1 cellular context compared by ENCODE assay signal in the genomic region with DNA sequence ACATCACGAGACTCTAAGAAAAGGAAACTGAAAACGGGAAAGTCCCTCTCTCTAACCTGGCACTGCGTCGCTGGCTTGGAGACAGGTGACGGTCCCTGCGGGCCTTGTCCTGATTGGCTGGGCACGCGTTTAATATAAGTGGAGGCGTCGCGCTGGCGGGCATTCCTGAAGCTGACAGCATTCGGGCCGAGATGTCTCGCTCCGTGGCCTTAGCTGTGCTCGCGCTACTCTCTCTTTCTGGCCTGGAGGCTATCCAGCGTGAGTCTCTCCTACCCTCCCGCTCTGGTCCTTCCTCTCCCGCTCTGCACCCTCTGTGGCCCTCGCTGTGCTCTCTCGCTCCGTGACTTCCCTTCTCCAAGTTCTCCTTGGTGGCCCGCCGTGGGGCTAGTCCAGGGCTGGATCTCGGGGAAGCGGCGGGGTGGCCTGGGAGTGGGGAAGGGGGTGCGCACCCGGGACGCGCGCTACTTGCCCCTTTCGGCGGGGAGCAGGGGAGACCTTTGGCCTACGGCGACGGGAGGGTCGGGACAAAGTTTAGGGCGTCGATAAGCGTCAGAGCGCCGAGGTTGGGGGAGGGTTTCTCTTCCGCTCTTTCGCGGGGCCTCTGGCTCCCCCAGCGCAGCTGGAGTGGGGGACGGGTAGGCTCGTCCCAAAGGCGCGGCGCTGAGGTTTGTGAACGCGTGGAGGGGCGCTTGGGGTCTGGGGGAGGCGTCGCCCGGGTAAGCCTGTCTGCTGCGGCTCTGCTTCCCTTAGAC.
TF ChIP-seq lines count a peak whose summit lies in the region.

TSS of gene B2M (plus strand) at position 162 of the 752 bp plus-strand sequence. CDS start at position 192, 30 bp downstream.

TF ChIP-seq in K562, 482 proteins besides CTCF, POLR2A, EP300 and RAD21 (continued from another document and continues in another):
- TF ChIP-seq, protein P1, sequence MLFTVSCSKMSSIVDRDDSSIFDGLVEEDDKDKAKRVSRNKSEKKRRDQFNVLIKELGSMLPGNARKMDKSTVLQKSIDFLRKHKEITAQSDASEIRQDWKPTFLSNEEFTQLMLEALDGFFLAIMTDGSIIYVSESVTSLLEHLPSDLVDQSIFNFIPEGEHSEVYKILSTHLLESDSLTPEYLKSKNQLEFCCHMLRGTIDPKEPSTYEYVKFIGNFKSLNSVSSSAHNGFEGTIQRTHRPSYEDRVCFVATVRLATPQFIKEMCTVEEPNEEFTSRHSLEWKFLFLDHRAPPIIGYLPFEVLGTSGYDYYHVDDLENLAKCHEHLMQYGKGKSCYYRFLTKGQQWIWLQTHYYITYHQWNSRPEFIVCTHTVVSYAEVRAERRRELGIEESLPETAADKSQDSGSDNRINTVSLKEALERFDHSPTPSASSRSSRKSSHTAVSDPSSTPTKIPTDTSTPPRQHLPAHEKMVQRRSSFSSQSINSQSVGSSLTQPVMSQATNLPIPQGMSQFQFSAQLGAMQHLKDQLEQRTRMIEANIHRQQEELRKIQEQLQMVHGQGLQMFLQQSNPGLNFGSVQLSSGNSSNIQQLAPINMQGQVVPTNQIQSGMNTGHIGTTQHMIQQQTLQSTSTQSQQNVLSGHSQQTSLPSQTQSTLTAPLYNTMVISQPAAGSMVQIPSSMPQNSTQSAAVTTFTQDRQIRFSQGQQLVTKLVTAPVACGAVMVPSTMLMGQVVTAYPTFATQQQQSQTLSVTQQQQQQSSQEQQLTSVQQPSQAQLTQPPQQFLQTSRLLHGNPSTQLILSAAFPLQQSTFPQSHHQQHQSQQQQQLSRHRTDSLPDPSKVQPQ (CRISPR knock-in tag; IDR thresholded peaks at IDR 0.05; ENCODE audit: borderline replicate concordance) = no peak
- TF ChIP-seq POLR3G (IDR thresholded peaks at IDR 0.05; ENCODE audit: extremely low read depth, insufficient read length, insufficient replicate concordance) (no peak), ZNF140 (CRISPR knock-in tag; IDR thresholded peaks at IDR 0.05) (no peak), JUN (IDR thresholded peaks at IDR 0.05; ENCODE audit: borderline replicate concordance, low read depth, low read length) (no peak), JUN (CRISPR knock-in tag; IDR thresholded peaks at IDR 0.05; ENCODE audit: borderline replicate concordance) (0 out of 2 replicates have a peak, but pooled peaks have one; percentile 10), BRD4 (IDR thresholded peaks at IDR 0.05) (no peak; the same call in 1 of the 2 replicates), PHB (CRISPR knock-in tag; IDR thresholded peaks at IDR 0.05) (peak; percentile 40; the same call in 1 of the 2 replicates), ZFP91 (CRISPR knock-in tag; IDR thresholded peaks at IDR 0.05) (no peak), CHD1 (IDR thresholded peaks at IDR 0.05; ENCODE audit: low read length) (peak; percentile 37), MAZ (CRISPR knock-in tag; conservative IDR thresholded peaks at IDR 0.05 in 1 of 2, IDR thresholded peaks at IDR 0.05 in 1 of 2) (peak in 1 of 2 experiments; percentile 53; a peak in 2 of 4 replicates), NCOA6 (IDR thresholded peaks at IDR 0.05) (no peak), EWSR1 (IDR thresholded peaks at IDR 0.05; ENCODE audit: borderline replicate concordance, low read depth, partially characterized antibody) (no peak), NR2C2 (CRISPR knock-in tag; IDR thresholded peaks at IDR 0.05) (no peak; the same call in 1 of the 2 replicates), NR2C2 (tag; IDR thresholded peaks at IDR 0.05) (peak; percentile 73), CBX1 (IDR thresholded peaks at IDR 0.05; ENCODE audit: low read depth) (peak; percentile 78; the same call in 1 of the 2 replicates), CHCHD3 (CRISPR knock-in tag; IDR thresholded peaks at IDR 0.05) (0 out of 2 replicates have a peak, but pooled peaks have one; percentile 76), XRCC4 (IDR thresholded peaks at IDR 0.05; ENCODE audit: extremely low read depth, insufficient read depth, insufficient read length) (no peak), ZNF232 (CRISPR knock-in tag; IDR thresholded peaks at IDR 0.05) (no peak; the same call in 1 of the 2 replicates), CCAR2 (IDR thresholded peaks at IDR 0.05; ENCODE audit: low read depth, low read length) (no peak), CBX5 (IDR thresholded peaks at IDR 0.05; ENCODE audit: borderline replicate concordance, low read depth) (no peak), RBM22 (IDR thresholded peaks at IDR 0.05; ENCODE audit: low read depth, low read length, poor library complexity, severe bottlenecking) (peak; percentile 91), ZNF174 (CRISPR knock-in tag; IDR thresholded peaks at IDR 0.05) (no peak), MTA3 (IDR thresholded peaks at IDR 0.05; ENCODE audit: borderline replicate concordance) (peak; percentile 97), ELF2 (CRISPR knock-in tag; IDR thresholded peaks at IDR 0.05) (0 out of 2 replicates have a peak, but pooled peaks have one; percentile 54), ZNF146 (CRISPR knock-in tag; IDR thresholded peaks at IDR 0.05; ENCODE audit: unreplicated experiment) (no peak), ZNF589 (CRISPR knock-in tag; IDR thresholded peaks at IDR 0.05; ENCODE audit: low read depth) (0 out of 2 replicates have a peak, but pooled peaks have one; percentile 50), SRSF1 (IDR thresholded peaks at IDR 0.05; ENCODE audit: low read depth, low read length) (no peak), USF2 (CRISPR knock-in tag; IDR thresholded peaks at IDR 0.05) (no peak), ID3 (CRISPR knock-in tag; IDR thresholded peaks at IDR 0.05) (no peak), ID3 (tag; IDR thresholded peaks at IDR 0.05) (no peak), ZNF277 (CRISPR knock-in tag; IDR thresholded peaks at IDR 0.05; ENCODE audit: borderline replicate concordance) (no peak), FOXK1 (CRISPR knock-in tag; IDR thresholded peaks at IDR 0.05; ENCODE audit: borderline replicate concordance) (0 out of 2 replicates have a peak, but pooled peaks have one; percentile 11), SMARCA5 (IDR thresholded peaks at IDR 0.05) (no peak), LCOR (CRISPR knock-in tag; IDR thresholded peaks at IDR 0.05) (peak; percentile 62; the same call in 1 of the 2 replicates), ZNF316 (IDR thresholded peaks at IDR 0.05) (no peak), E2F8 (IDR thresholded peaks at IDR 0.05; ENCODE audit: low read depth, partially characterized antibody) (peak; percentile 37), PRDM10 (IDR thresholded peaks at IDR 0.05; ENCODE audit: partially characterized antibody) (no peak), MLLT1 (IDR thresholded peaks at IDR 0.05) (peak; percentile 90 to 91), ZKSCAN8 (CRISPR knock-in tag; IDR thresholded peaks at IDR 0.05) (no peak)
